ENCODE assay signal across 18 cellular contexts in genomic region chr2:26170795-26171194, GRCh38. TPM values are rescaled to one million over a fixed set of nuclear protein-coding genes. Genes with fewer than 3 reads are reported as not detected.
DNase-seq lines count a peak whose midpoint lies in the region; ATAC-seq and TF ChIP-seq lines count a peak whose summit lies in the region.
"Had no signal": no experiment of that assay in that cellular context is flagged by ENCODE, and none has a peak within 500 bp of the region (broad histone marks: within the 10 kb centered on the region; RNA-seq: fewer than 3 reads in every experiment).

No MANE protein-coding gene starts in this region.

- H3K4me1 ChIP-seq in Caco-2: no peaks in the 10 kb centered on the region
- H3K4me1 ChIP-seq: foreskin keratinocyte, psoas muscle, SJCRH30 had no signal

- H3K36me3 Mint-ChIP-seq in Caco-2 (ENCODE audit: insufficient read depth, unreplicated experiment) (peaks cover 5% of the 10 kb centered on the region), activated B cell treated with CpG ODN at 0.5 μM for 24 hours (ENCODE audit: low read depth) (no peaks in the 10 kb centered on the region), progenitor cell of endocrine pancreas (ENCODE audit: insufficient read depth) (no peaks in the 10 kb centered on the region)
- H3K36me3 Mint-ChIP-seq in activated T-helper 2 cell treated with anti-CD3 and anti-CD28 coated beads, Interferon-gamma antibody, Interleukin-2, Interleukin-4, amounts not matched to agents 10 μg/mL and 5 μg/mL and 100 μg/mL, durations not matched to agents 14 hours and 24 hours and 36 hours (ENCODE audit: low read depth): no peaks in the 10 kb centered on the region

- H3K27me3 Mint-ChIP-seq in Caco-2 (ENCODE audit: insufficient read depth, unreplicated experiment): peaks cover 4% of the 10 kb centered on the region
- H3K27me3 Mint-ChIP-seq in activated B cell treated with CpG ODN at 0.5 μM for 24 hours: peaks cover 40% of the 10 kb centered on the region
- H3K27me3 Mint-ChIP-seq in progenitor cell of endocrine pancreas: peaks cover 39% of the 10 kb centered on the region
- H3K27me3 Mint-ChIP-seq in activated T-helper 2 cell treated with anti-CD3 and anti-CD28 coated beads, Interferon-gamma antibody, Interleukin-2, Interleukin-4, amounts not matched to agents 10 μg/mL and 5 μg/mL and 100 μg/mL, durations not matched to agents 14 hours and 24 hours and 36 hours (ENCODE audit: low read depth): peaks cover 31% of the 10 kb centered on the region

- intact Hi-C loops in Caco-2 (cut with micrococcal nuclease; ENCODE audit: unreplicated experiment) (no loop called here), activated B cell treated with CpG ODN at 0.5 μM for 24 hours (cut with micrococcal nuclease) (loop anchor here (1.0 kb wide), 1 partner anchor 160 kb away; no protein-coding TSS in a partner anchor)
- intact Hi-C loops in activated T-helper 2 cell treated with anti-CD3 and anti-CD28 coated beads, Interferon-gamma antibody, Interleukin-2, Interleukin-4, amounts not matched to agents 10 μg/mL and 5 μg/mL and 100 μg/mL, durations not matched to agents 14 hours and 24 hours and 36 hours (cut with micrococcal nuclease): loop anchor here (5.0 to 10.0 kb wide), 2 partner anchors 162 to 304 kb away; partner anchors contain the start of gene OTOF

- POLR2A ChIA-PET in Caco-2 (lab: Charles Lee): no interaction called here
- POLR2A ChIA-PET in activated B cell treated with CpG ODN at 0.5 μM for 24 hours (lab: Charles Lee): no interaction called here

- no peaks in the 10 kb centered on the region for H3K27me3 ChIP-seq in Caco-2 (replicated peaks; ENCODE audit: control insufficient read depth, insufficient read depth, low read length)

- no peaks in the 10 kb centered on the region for H3K9me3 ChIP-seq in Caco-2
- H3K9me3 ChIP-seq: left lung, psoas muscle, SJCRH30 had no signal

- H3K4me1 Mint-ChIP-seq in Caco-2 (ENCODE audit: low read depth, unreplicated experiment) (peaks cover 15% of the 10 kb centered on the region), activated B cell treated with CpG ODN at 0.5 μM for 24 hours (peaks cover 16% of the 10 kb centered on the region), progenitor cell of endocrine pancreas (ENCODE audit: low read depth) (peaks cover 6% of the 10 kb centered on the region)
- peaks cover 7% of the 10 kb centered on the region for H3K4me1 Mint-ChIP-seq in activated T-helper 2 cell treated with anti-CD3 and anti-CD28 coated beads, Interferon-gamma antibody, Interleukin-2, Interleukin-4, amounts not matched to agents 10 μg/mL and 5 μg/mL and 100 μg/mL, durations not matched to agents 14 hours and 24 hours and 36 hours (ENCODE audit: low read depth)

- H3K4me3 Mint-ChIP-seq in Caco-2 (ENCODE audit: unreplicated experiment): peak overlapping the region; percentile 83
- peak overlapping the region; percentile 41 for H3K4me3 Mint-ChIP-seq in activated B cell treated with CpG ODN at 0.5 μM for 24 hours
- H3K4me3 Mint-ChIP-seq in progenitor cell of endocrine pancreas (ENCODE audit: low read depth): peak overlapping the region; percentile 78
- no peak overlapping the region for H3K4me3 Mint-ChIP-seq in activated T-helper 2 cell treated with anti-CD3 and anti-CD28 coated beads, Interferon-gamma antibody, Interleukin-2, Interleukin-4, amounts not matched to agents 10 μg/mL and 5 μg/mL and 100 μg/mL, durations not matched to agents 14 hours and 24 hours and 36 hours (ENCODE audit: low read depth)

- BruUV-seq in Caco-2 (replicated peaks; lab: Mats Ljungman, UMichigan): no TSS peak

- TF ChIP-seq CTCF in Caco-2 (IDR thresholded peaks at IDR 0.05; ENCODE audit: insufficient read depth in 1 of 2, low read depth in 1 of 2, low read length in 1 of 2, severe bottlenecking in 1 of 2, unreplicated experiment in 1 of 2): no peak
- TF ChIP-seq CTCF in activated B cell treated with CpG ODN at 0.5 μM for 24 hours (IDR thresholded peaks at IDR 0.05): no peak
- no peak for TF ChIP-seq CTCF in progenitor cell of endocrine pancreas (IDR thresholded peaks at IDR 0.05; ENCODE audit: unreplicated experiment)

- no peak for ATAC-seq in activated B cell treated with CpG ODN at 0.5 μM for 24 hours (ENCODE audit: low read depth)
- ATAC-seq: foreskin keratinocyte, psoas muscle had no signal

- no peaks in the 10 kb centered on the region for H3K36me3 ChIP-seq in Caco-2 (ENCODE audit: control insufficient read depth, insufficient read depth, low read length)
- H3K36me3 ChIP-seq: left lung, SJCRH30 had no signal

- no peaks in the 10 kb centered on the region for H3K9me3 Mint-ChIP-seq in Caco-2 (ENCODE audit: unreplicated experiment)
- H3K9me3 Mint-ChIP-seq in activated B cell treated with CpG ODN at 0.5 μM for 24 hours: no peaks in the 10 kb centered on the region
- H3K9me3 Mint-ChIP-seq in progenitor cell of endocrine pancreas (ENCODE audit: low read depth): no peaks in the 10 kb centered on the region
- no peaks in the 10 kb centered on the region for H3K9me3 Mint-ChIP-seq in activated T-helper 2 cell treated with anti-CD3 and anti-CD28 coated beads, Interferon-gamma antibody, Interleukin-2, Interleukin-4, amounts not matched to agents 10 μg/mL and 5 μg/mL and 100 μg/mL, durations not matched to agents 14 hours and 24 hours and 36 hours

- no peak overlapping the region for H3K4me3 ChIP-seq in Caco-2 (ENCODE audit: low read depth, low read length)
- H3K4me3 ChIP-seq: left lung, psoas muscle, SJCRH30 had no signal

- CTCF ChIA-PET in Caco-2 (lab: Charles Lee): interaction anchor here (0.6 to 0.7 kb wide), 2 partner anchors 212 to 383 kb away, joined by 3 to 5 read pairs; no protein-coding TSS in a partner anchor
- CTCF ChIA-PET in activated B cell treated with CpG ODN at 0.5 μM for 24 hours (lab: Charles Lee): no interaction called here

- peak in 1 of 2 experiments; percentile 36 for DNase-seq in Caco-2
- DNase-seq in activated B cell treated with CpG ODN at 0.5 μM for 24 hours: no peak
- peak; percentile 72 for DNase-seq in mesenteric fat pad (ENCODE audit: low spot score)
- DNase-seq in progenitor cell of endocrine pancreas (ENCODE audit: low spot score, unreplicated experiment): no peak
- DNase-seq in iPS-NIHi7 (ENCODE audit: extremely low spot score): no peak
- no peak for DNase-seq in stimulated activated naive CD4-positive, alpha-beta T cell (lab: John Stamatoyannopoulos, UW)
- DNase-seq in activated T-helper 2 cell treated with anti-CD3 and anti-CD28 coated beads, Interferon-gamma antibody, Interleukin-2, Interleukin-4, amounts not matched to agents 10 μg/mL and 5 μg/mL and 100 μg/mL, durations not matched to agents 14 hours and 24 hours and 36 hours (ENCODE audit: low spot score): no peak
- DNase-seq: activated effector memory CD4-positive, alpha-beta T cell treated with Interleukin-2 at 50 U/mL for 16 hours; C1 segment of cervical spinal cord; effector CD4-positive, alpha-beta T cell; EL; foreskin keratinocyte; left lung; MV-4-11; NCI-H2171; NCI-H510A treated with DMSO at 0.1 percent for 48 hours; psoas muscle had no signal

- no peak overlapping the region for H3K27ac Mint-ChIP-seq in Caco-2 (ENCODE audit: unreplicated experiment)
- no peak overlapping the region for H3K27ac Mint-ChIP-seq in activated B cell treated with CpG ODN at 0.5 μM for 24 hours
- H3K27ac Mint-ChIP-seq in progenitor cell of endocrine pancreas: peak overlapping the region; percentile 87
- no peak overlapping the region for H3K27ac Mint-ChIP-seq in activated T-helper 2 cell treated with anti-CD3 and anti-CD28 coated beads, Interferon-gamma antibody, Interleukin-2, Interleukin-4, amounts not matched to agents 10 μg/mL and 5 μg/mL and 100 μg/mL, durations not matched to agents 14 hours and 24 hours and 36 hours

RNA-seq across cellular contexts. Expression of gene GAREM2, which starts 2.1 kb away (rescaled TPM):
- total RNA-seq in Caco-2 (2022) (15.6 and 23.6 TPM in 2 replicates), activated B cell treated with CpG ODN at 0.5 μM for 24 hours (2.2 and 3.1 TPM in 2 replicates), mesenteric fat pad (6.8 TPM), progenitor cell of endocrine pancreas (10.4 and 12.1 TPM in 2 replicates)
- 3.9 and 5.9 TPM in 2 replicates for total RNA-seq in activated T-helper 2 cell treated with anti-CD3 and anti-CD28 coated beads, Interferon-gamma antibody, Interleukin-2, Interleukin-4, amounts not matched to agents 10 μg/mL and 5 μg/mL and 100 μg/mL, durations not matched to agents 14 hours and 24 hours and 36 hours
